Comparison of ENCODE assay signal across 35 cellular contexts in genomic region chr5:33604503-33604902, GRCh38.
"Had no signal": no experiment of that assay in that cellular context is flagged by ENCODE, and none has a peak within 500 bp of the region (broad histone marks: within the 10 kb centered on the region; RNA-seq: fewer than 3 reads in every experiment).

No MANE protein-coding gene starts in this region.

- H3K27ac ChIP-seq: KMS-11 had no signal

- H3K27me3 ChIP-seq: MG63 had no signal

- DNase-seq: Karpas-422, Kasumi-1, MG63, MM.1S, MV-4-11, NCI-H1048, NCI-H1092, NCI-H1092 treated with DMSO at 0.1 percent for 48 hours, NCI-H1105, NCI-H1105 treated with DMSO at 0.1 percent for 48 hours, NCI-H1417, NCI-H1417 treated with DMSO at 0.1 percent for 48 hours, NCI-H1436, NCI-H1436 treated with DMSO at 0.1 percent for 48 hours, NCI-H146, NCI-H1694, NCI-H1694 treated with DMSO at 0.1 percent for 48 hours, NCI-H187, NCI-H187 treated with DMSO at 0.1 percent for 48 hours, NCI-H1930, NCI-H2029, NCI-H2029 treated with DMSO at 0.1 percent for 48 hours, NCI-H2081, NCI-H2081 treated with DMSO at 0.1 percent for 48 hours, NCI-H2107, NCI-H2171, NCI-H2171 treated with DMSO at 0.1 percent for 48 hours, NCI-H2227 treated with DMSO at 0.1 percent for 48 hours, NCI-H226, NCI-H345, NCI-H446, NCI-H446 treated with DMSO at 0.1 percent for 48 hours, NCI-H510A, NCI-H510A treated with DMSO at 0.1 percent for 48 hours had no signal

- H3K4me2 ChIP-seq: KMS-11 had no signal

- H3K9me3 ChIP-seq: MG63 had no signal

- H3K4me3 ChIP-seq: MG63 had no signal

- H3K36me3 ChIP-seq: MG63 had no signal

- H3K9ac ChIP-seq: KMS-11 had no signal
